11 cellular contexts compared by ENCODE assay signal in the genomic region with DNA sequence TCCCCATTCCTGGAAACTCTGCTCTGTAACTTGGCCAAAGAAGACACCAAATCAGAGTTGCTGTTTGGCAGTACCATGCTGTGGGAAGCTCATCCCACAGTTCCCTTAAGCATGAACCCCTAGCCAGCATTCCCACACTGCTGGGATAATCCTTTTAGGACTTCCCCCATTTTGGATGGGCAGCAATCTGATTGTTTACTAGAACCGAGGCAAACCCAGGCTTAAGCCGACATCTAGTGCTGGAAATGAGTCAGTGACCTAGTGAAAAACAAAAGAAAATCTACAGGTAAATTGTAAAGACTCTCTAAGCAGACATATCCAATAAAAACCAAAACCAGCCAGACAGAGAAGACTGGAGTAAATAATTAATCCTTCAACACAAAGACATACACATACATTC. TPM values are rescaled to one million over a fixed set of nuclear protein-coding genes. Genes with fewer than 3 reads are reported as not detected.
DNase-seq lines count a peak whose midpoint lies in the region; ATAC-seq, FAIRE-seq and TF ChIP-seq lines count a peak whose summit lies in the region.
"Had no signal": no experiment of that assay in that cellular context is flagged by ENCODE, and none has a peak within 500 bp of the region (broad histone marks: within the 10 kb centered on the region; RNA-seq: fewer than 3 reads in every experiment).

No MANE protein-coding gene starts in this region.

- ATAC-seq in GM12878 (no peak), left colon (no peak), HG03457 (IDR thresholded peaks at IDR 0.05; ENCODE audit: unreplicated experiment) (no peak), GM21447 (IDR thresholded peaks at IDR 0.05; ENCODE audit: unreplicated experiment) (no peak)

- FAIRE-seq in GM12878 (lab: Jason Lieb, UNC), result no peak
- FAIRE-seq: islet of Langerhans had no signal

- RAD21 ChIA-PET in GM12878 (lab: Charles Lee; ENCODE audit: unreplicated experiment), result no interaction called here

- H3K27ac ChIP-seq in GM12878 (ENCODE audit: control insufficient read depth, insufficient read depth) (no peak overlapping the region), liver (ENCODE audit: low read depth in 1 of 2, low read length in 2 of 2) (no peak overlapping the region), esophagus squamous epithelium (no peak overlapping the region)
- H3K27ac ChIP-seq: ascending aorta had no signal

- intact Hi-C loops in GM12878 (cut with micrococcal nuclease; ENCODE audit: unreplicated experiment) (no loop called here), esophagus squamous epithelium (cut with DNase I) (no loop called here), left colon (cut with DNase I, micrococcal nuclease) (no loop called here)

- TF ChIP-seq POLR2A in GM12878 (IDR thresholded peaks at IDR 0.05; ENCODE audit: low read depth, low read length) (no peak), esophagus squamous epithelium (IDR thresholded peaks at IDR 0.05) (no peak)

- in situ Hi-C loops in GM12878 (cut with MboI), result no loop called here

- no peaks in the 10 kb centered on the region; the same call in 2 of the 3 replicates for H3K9me3 ChIP-seq in GM12878 (replicated peaks; ENCODE audit: control insufficient read depth, insufficient read depth, low read length)
- H3K9me3 ChIP-seq in liver (ENCODE audit: control insufficient read depth in 4 of 4, low read length in 3 of 4), result no peaks in the 10 kb centered on the region
- no peaks in the 10 kb centered on the region for H3K9me3 ChIP-seq in esophagus squamous epithelium
- H3K9me3 ChIP-seq: ascending aorta had no signal

- DNase-seq in GM06990 (ENCODE audit: extremely low read depth, insufficient read length), result no peak
- DNase-seq in LNCaP clone FGC (ENCODE audit: low read depth), result no peak
- DNase-seq in GM12878 (ENCODE audit: low read depth, low spot score), result no peak
- DNase-seq in esophagus squamous epithelium (lab: John Stamatoyannopoulos, UW), result no peak
- no peak for DNase-seq in left colon
- DNase-seq: nucleus accumbens had no signal

- CTCF ChIA-PET in GM12878 (lab: Yijun Ruan, JAX), result interaction anchor here (1.8 to 1.9 kb wide), 2 partner anchors 9 to 16 kb away, joined by 4 to 5 read pairs; no protein-coding TSS in a partner anchor

- TF ChIP-seq RAD21 in GM12878 (IDR thresholded peaks at IDR 0.05; ENCODE audit: insufficient read depth, low read depth, low read length) (peak; percentile 55), liver (IDR thresholded peaks at IDR 0.05) (peak; percentile 57 to 69)

- SMC1A ChIA-PET in GM12878 (lab: Charles Lee; ENCODE audit: uncharacterized antibody, unreplicated experiment), result no interaction called here

- WGBS in GM12878 (ENCODE audit: insufficient coverage, insufficient replicate concordance, low lambda C conversion rate, missing lambda C conversion rate), result 0% methylated on average over 2 of the region's 2 CpGs
- whole genome bisulfite sequencing in liver, result 16% methylated on average over 2 of the region's 2 CpGs
- WGBS in esophagus squamous epithelium, 2 donors, result 0 to 3% methylated on average over 2 of the region's 2 CpGs

- no peaks in the 10 kb centered on the region for H4K20me1 ChIP-seq in GM12878 (ENCODE audit: control insufficient read depth, insufficient read depth)

- H3K4me1 ChIP-seq in GM12878 (ENCODE audit: control insufficient read depth, insufficient read depth, low read length) (peaks cover 1% of the 10 kb centered on the region; the same call in 1 of the 2 replicates), liver (ENCODE audit: control insufficient read depth in 4 of 4, insufficient read depth in 4 of 4, low read length in 3 of 4) (peaks cover 0 to under 1% (median 0%) of the 10 kb centered on the region in 4 donors), esophagus squamous epithelium (peaks cover 0 to 3% (median 3%) of the 10 kb centered on the region in 3 donors)

- POLR2A ChIA-PET in GM12878 (lab: Charles Lee), result no interaction called here

- H3K27me3 ChIP-seq in GM06990 (replicated peaks; ENCODE audit: control insufficient read depth, insufficient read depth, low read length), result no peaks in the 10 kb centered on the region
- H3K27me3 ChIP-seq in GM12878 (replicated peaks in 1 of 2; ENCODE audit: control insufficient read depth in 2 of 2, insufficient read depth in 2 of 2, low read length in 1 of 2), result no peaks in the 10 kb centered on the region; a peak in 1 of 4 replicates
- H3K27me3 ChIP-seq in liver (ENCODE audit: control insufficient read depth in 4 of 4, insufficient read depth in 4 of 4, low read length in 3 of 4), result peaks cover 0 to 3% (median 0%) of the 10 kb centered on the region in 4 donors
- peaks cover 0 to 41% (median under 1%) of the 10 kb centered on the region in 4 donors for H3K27me3 ChIP-seq in esophagus squamous epithelium
- H3K27me3 ChIP-seq: ascending aorta had no signal

- H3K36me3 ChIP-seq in GM06990 (ENCODE audit: control insufficient read depth, insufficient read depth, low read length) (no peaks in the 10 kb centered on the region), GM12878 (ENCODE audit: control insufficient read depth in 2 of 2, insufficient read depth in 2 of 2, low read length in 1 of 2) (no peaks in the 10 kb centered on the region), liver (ENCODE audit: control insufficient read depth in 4 of 4, insufficient read depth in 3 of 4, low read depth in 1 of 4, low read length in 3 of 4) (no peaks in the 10 kb centered on the region), esophagus squamous epithelium (no peaks in the 10 kb centered on the region)
- H3K36me3 ChIP-seq: ascending aorta had no signal

- H3K4me3 ChIP-seq in GM06990 (replicated peaks; ENCODE audit: low read depth, low read length) (no peak overlapping the region), LNCaP clone FGC (ENCODE audit: low read depth, low read length) (no peak overlapping the region), GM12878 (no peak overlapping the region), liver (ENCODE audit: low read depth in 1 of 3, low read length in 3 of 3) (no peak overlapping the region), esophagus squamous epithelium (no peak overlapping the region)
- H3K4me3 ChIP-seq: ascending aorta had no signal

- H2AFZ ChIP-seq in GM12878 (ENCODE audit: control insufficient read depth, low read depth, low read length), result no peak overlapping the region

- no TSS peak for BruUV-seq in GM12878 (replicated peaks; lab: Mats Ljungman, UMichigan)

- no peak overlapping the region for H3K9ac ChIP-seq in GM12878 (ENCODE audit: control insufficient read depth, insufficient read depth, low read length)
- H3K9ac ChIP-seq in liver (ENCODE audit: low read depth in 1 of 2, low read length in 2 of 2), result no peak overlapping the region

- H3K79me2 ChIP-seq in GM12878 (ENCODE audit: control insufficient read depth, insufficient read depth, low read length), result no peaks in the 10 kb centered on the region

- H3K4me2 ChIP-seq in GM12878 (ENCODE audit: control insufficient read depth, insufficient read depth), result no peak overlapping the region

- TF ChIP-seq EP300 in GM12878 (IDR thresholded peaks at IDR 0.05; ENCODE audit: borderline replicate concordance in 1 of 2, control insufficient read depth in 1 of 2, low read depth in 2 of 2, low read length in 2 of 2), result no peak

- TF ChIP-seq CTCF in GM06990 (IDR thresholded peaks at IDR 0.05; ENCODE audit: insufficient read depth, low read length, poor library complexity, severe bottlenecking) (peak; percentile 16), LNCaP clone FGC (IDR thresholded peaks at IDR 0.05; ENCODE audit: control insufficient read depth, extremely low read depth, insufficient read depth) (peak; percentile 31), GM12878 (IDR thresholded peaks at IDR 0.05 in 2 of 3, conservative IDR thresholded peaks at IDR 0.05 in 1 of 3; ENCODE audit: control insufficient read depth in 2 of 3, extremely low read depth in 1 of 3, insufficient read depth in 1 of 3, low read depth in 3 of 3, low read length in 3 of 3) (peak in 1 of 3 experiments; percentile 25; a peak in 1 of 6 replicates), liver (IDR thresholded peaks at IDR 0.05; ENCODE audit: low read depth, low read length, missing input control) (peak; percentile 11), esophagus squamous epithelium (IDR thresholded peaks at IDR 0.05) (no peak)

RNA-seq across cellular contexts. Expression of a gene that starts 5.2 kb away (rescaled TPM):
- total RNA-seq in GM12878 (2013; cell fraction: nucleolus; rRNA removed), result 0.02 and 0.10 TPM in 2 replicates
- total RNA-seq in GM12878 (2014; rRNA removed) (0.11 and 0.34 TPM in 2 replicates), GM12878 (2014; rRNA removed; fragmentation: Illumina TruSeq; extraction: Trizol) (0.18 and 0.31 TPM in 2 replicates), GM12878 (2021) (0.11 and 0.21 TPM in 2 replicates), liver (under 1 TPM; under 0.01 to 0.05 TPM), esophagus squamous epithelium (under 1 TPM in 2 of 4 donors, not detected in 2; under 0.01 to 0.03 TPM), left colon (not detected)
- polyA plus RNA-seq in GM12878 (2011; ENCODE audit: low read depth), result 0.08 TPM
- polyA plus RNA-seq in GM12878 (2011; rRNA removed) (not detected in 2 replicates), GM12878 (2014; fragmentation: Illumina TruSeq; extraction: Trizol) (0.10 and 0.14 TPM in 2 replicates), GM12878 (2014; fragmentation: Nextera tagmentation; extraction: Ambion mirVana) (under 1 TPM; 0.02 to 0.04 TPM), GM12878 (2014; rRNA removed) (0.05 TPM in 2 replicates), GM12878 (2016; fragmentation: Nextera tagmentation; extraction: Ambion mirVana) (not detected), liver (not detected)
- not detected in 2 replicates for polyA plus RNA-seq in GM12878 (2011; cell fraction: cytosol; rRNA removed)
- polyA plus RNA-seq in GM12878 (2011; cell fraction: nucleus; rRNA removed), result not detected in 2 replicates
- 0.14 and 0.65 TPM in 2 replicates for polyA plus RNA-seq in GM12878 (2012)
- not detected in 2 replicates for polyA minus RNA-seq in GM12878 (2011; rRNA and poly(A)+ RNA removed)
- not detected in 2 replicates for polyA minus RNA-seq in GM12878 (2011; cell fraction: cytosol; rRNA and poly(A)+ RNA removed)
- not detected in 2 replicates for polyA minus RNA-seq in GM12878 (2011; cell fraction: nucleus; rRNA and poly(A)+ RNA removed)
- total RNA-seq: ascending aorta had no signal

RNA-seq across cellular contexts. Expression of a gene that starts 17.4 kb away (rescaled TPM):
- total RNA-seq in GM12878 (2013; cell fraction: nucleolus; rRNA removed), result 24.1 and 24.9 TPM in 2 replicates
- total RNA-seq in GM12878 (2014; rRNA removed), result 151 and 203 TPM in 2 replicates
- 166 and 174 TPM in 2 replicates for total RNA-seq in GM12878 (2014; rRNA removed; fragmentation: Illumina TruSeq; extraction: Trizol)
- total RNA-seq in GM12878 (2021), result 108 and 110 TPM in 2 replicates
- 42.7 TPM for polyA plus RNA-seq in GM12878 (2011; ENCODE audit: low read depth)
- 148 and 215 TPM in 2 replicates for polyA plus RNA-seq in GM12878 (2011; rRNA removed)
- 52.7 and 61.1 TPM in 2 replicates for polyA plus RNA-seq in GM12878 (2011; cell fraction: cytosol; rRNA removed)
- 31.3 and 31.4 TPM in 2 replicates for polyA plus RNA-seq in GM12878 (2011; cell fraction: nucleus; rRNA removed)
- 68.3 and 89.5 TPM in 2 replicates for polyA plus RNA-seq in GM12878 (2012)
- polyA plus RNA-seq in GM12878 (2014; fragmentation: Illumina TruSeq; extraction: Trizol), result 190 and 242 TPM in 2 replicates
- polyA plus RNA-seq in GM12878 (2014; fragmentation: Nextera tagmentation; extraction: Ambion mirVana), result 100 to 1,000 TPM; 105 to 133 TPM
- 116 and 141 TPM in 2 replicates for polyA plus RNA-seq in GM12878 (2014; rRNA removed)
- 100 to 1,000 TPM; 207 to 227 TPM for polyA plus RNA-seq in GM12878 (2016; fragmentation: Nextera tagmentation; extraction: Ambion mirVana)
- 35.1 and 45.9 TPM in 2 replicates for polyA minus RNA-seq in GM12878 (2011; rRNA and poly(A)+ RNA removed)
- polyA minus RNA-seq in GM12878 (2011; cell fraction: cytosol; rRNA and poly(A)+ RNA removed), result 21.7 and 27.4 TPM in 2 replicates
- 6.3 and 8.4 TPM in 2 replicates for polyA minus RNA-seq in GM12878 (2011; cell fraction: nucleus; rRNA and poly(A)+ RNA removed)
- total RNA-seq in liver, result 100 to 1,000 TPM in 1 of 2 donors, 10 to 100 TPM in 1; 59.2 to 108 TPM
- 10 to 100 TPM; 50.5 to 85.8 TPM for polyA plus RNA-seq in liver
- total RNA-seq in esophagus squamous epithelium, result 100 to 1,000 TPM in 1 of 4 donors, 10 to 100 TPM in 3; 53.4 to 104 (median 76.1) TPM
- 10 to 100 TPM; 49.4 to 58.4 TPM for total RNA-seq in left colon

Comparison
In these comparisons a context has a peak if more than half of its experiments do, and no peak if none do; other contexts are left out.
1. CTCF ChIP-seq: peak in GM06990 (single experiment), LNCaP clone FGC (single experiment) and liver (single experiment); none in esophagus squamous epithelium (0 of 6).